In the genomic region with DNA sequence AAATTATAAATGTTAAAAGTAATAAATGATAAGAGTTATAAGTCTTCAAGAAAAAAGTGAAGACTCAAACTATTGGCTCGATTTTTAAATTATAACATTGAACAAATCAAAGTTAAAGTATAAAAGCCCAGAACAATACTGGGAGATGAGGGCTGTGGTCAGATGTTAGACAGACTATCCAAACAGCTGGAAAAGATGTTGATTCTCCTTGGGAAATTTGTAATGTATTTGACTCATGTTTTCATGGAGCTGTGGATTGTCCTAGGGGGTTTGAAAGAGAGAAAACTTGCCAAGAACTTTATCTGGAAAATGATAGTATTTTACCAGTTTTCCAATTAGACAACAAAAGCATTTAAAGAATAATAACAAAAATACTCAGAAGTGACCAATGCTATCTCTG, we compare ENCODE assay signal across 20 cellular contexts.
DNase-seq lines count a peak whose midpoint lies in the region; ATAC-seq and FAIRE-seq lines count a peak whose summit lies in the region.
"Had no signal": no experiment of that assay in that cellular context is flagged by ENCODE, and none has a peak within 500 bp of the region (broad histone marks: within the 10 kb centered on the region; RNA-seq: fewer than 3 reads in every experiment).

No MANE protein-coding gene starts in this region.

- FAIRE-seq in small intestine (lab: Jason Lieb, UNC) = peak; percentile 39
- FAIRE-seq: A549, GM19239 had no signal

- DNase-seq in LHCN-M2 (ENCODE audit: low read depth) (peak; percentile 14), fibroblast of peridontal ligament (ENCODE audit: extremely low read depth) (peak; percentile 75), right cardiac atrium (no peak), small intestine (no peak)
- no peak for DNase-seq in NK-92 treated with Interleukin-12 subunit alpha and Interleukin-12 subunit beta, amount 100 ng/mL, for 24 hours (lab: John Stamatoyannopoulos, UW)
- no peak for DNase-seq in activated CD8-positive, alpha-beta memory T cell treated with anti-CD3 and anti-CD28 coated beads for 24 hours
- DNase-seq: CD4-positive, CD25-positive, alpha-beta regulatory T cell; EL; GF-D8; NCI-H1694; NCI-H2081; NCI-H2171; NCI-H345; NCI-H524; NCI-H774; SHP77 treated with DMSO at 0.1 percent for 48 hours had no signal

- H3K27ac ChIP-seq in right cardiac atrium (ENCODE audit: low read length) (no peak overlapping the region), small intestine (ENCODE audit: low read depth in 1 of 2, low read length in 1 of 2) (no peak overlapping the region)
- H3K27ac ChIP-seq: A549, SK-N-MC had no signal

- no peaks in the 10 kb centered on the region for H3K36me3 ChIP-seq in small intestine (ENCODE audit: control insufficient read depth in 2 of 2, insufficient read depth in 2 of 2, low read length in 2 of 2)

- H3K9me3 ChIP-seq in right cardiac atrium (ENCODE audit: control insufficient read depth, low read length) (no peaks in the 10 kb centered on the region), small intestine (ENCODE audit: control insufficient read depth, low read depth) (no peaks in the 10 kb centered on the region)
- H3K9me3 ChIP-seq: A549 had no signal

- H3K27me3 ChIP-seq in right cardiac atrium (ENCODE audit: control insufficient read depth, insufficient read depth) = no peaks in the 10 kb centered on the region
- H3K27me3 ChIP-seq in small intestine (ENCODE audit: control insufficient read depth in 2 of 2, insufficient read depth in 2 of 2, low read length in 2 of 2) = no peaks in the 10 kb centered on the region

- H3K4me1 ChIP-seq in right cardiac atrium (ENCODE audit: control insufficient read depth, insufficient read depth, low read length) = no peaks in the 10 kb centered on the region
- H3K4me1 ChIP-seq in small intestine (ENCODE audit: control insufficient read depth in 2 of 2, insufficient read depth in 1 of 2, low read depth in 1 of 2, low read length in 1 of 2) = no peaks in the 10 kb centered on the region
- H3K4me1 ChIP-seq: A549 had no signal

- peak; percentile 61 to 78 for ATAC-seq in right cardiac atrium
- no peak for ATAC-seq in HG02759 (IDR thresholded peaks at IDR 0.05; ENCODE audit: unreplicated experiment)
- ATAC-seq: A549 had no signal

- H3K4me3 ChIP-seq in right cardiac atrium (ENCODE audit: low read length) = no peak overlapping the region
- H3K4me3 ChIP-seq in small intestine (ENCODE audit: low read depth in 1 of 2, low read length in 2 of 2) = no peak overlapping the region
- H3K4me3 ChIP-seq: A549, SK-N-MC had no signal

- intact Hi-C loops in right cardiac atrium (cut with DNase I) = no loop called here

- 39% methylated on average over 1 of the region's 1 CpG for WGBS in right cardiac atrium
- 76 to 86% (median 83%) methylated on average over 1 of the region's 1 CpG for WGBS in small intestine, 3 donors

Comparison
In these comparisons a context has a peak if more than half of its experiments do, and no peak if none do; other contexts are left out.
1. DNase-seq: peak in LHCN-M2 (single experiment) and fibroblast of peridontal ligament (single experiment); none in right cardiac atrium (0 of 3), small intestine (single experiment), NK-92 treated with Interleukin-12 subunit alpha and Interleukin-12 subunit beta, amount 100 ng/mL, for 24 hours (single experiment) and activated CD8-positive, alpha-beta memory T cell treated with anti-CD3 and anti-CD28 coated beads for 24 hours (single experiment).